Comparison of ENCODE assay signal across 8 cellular contexts in the genomic region with DNA sequence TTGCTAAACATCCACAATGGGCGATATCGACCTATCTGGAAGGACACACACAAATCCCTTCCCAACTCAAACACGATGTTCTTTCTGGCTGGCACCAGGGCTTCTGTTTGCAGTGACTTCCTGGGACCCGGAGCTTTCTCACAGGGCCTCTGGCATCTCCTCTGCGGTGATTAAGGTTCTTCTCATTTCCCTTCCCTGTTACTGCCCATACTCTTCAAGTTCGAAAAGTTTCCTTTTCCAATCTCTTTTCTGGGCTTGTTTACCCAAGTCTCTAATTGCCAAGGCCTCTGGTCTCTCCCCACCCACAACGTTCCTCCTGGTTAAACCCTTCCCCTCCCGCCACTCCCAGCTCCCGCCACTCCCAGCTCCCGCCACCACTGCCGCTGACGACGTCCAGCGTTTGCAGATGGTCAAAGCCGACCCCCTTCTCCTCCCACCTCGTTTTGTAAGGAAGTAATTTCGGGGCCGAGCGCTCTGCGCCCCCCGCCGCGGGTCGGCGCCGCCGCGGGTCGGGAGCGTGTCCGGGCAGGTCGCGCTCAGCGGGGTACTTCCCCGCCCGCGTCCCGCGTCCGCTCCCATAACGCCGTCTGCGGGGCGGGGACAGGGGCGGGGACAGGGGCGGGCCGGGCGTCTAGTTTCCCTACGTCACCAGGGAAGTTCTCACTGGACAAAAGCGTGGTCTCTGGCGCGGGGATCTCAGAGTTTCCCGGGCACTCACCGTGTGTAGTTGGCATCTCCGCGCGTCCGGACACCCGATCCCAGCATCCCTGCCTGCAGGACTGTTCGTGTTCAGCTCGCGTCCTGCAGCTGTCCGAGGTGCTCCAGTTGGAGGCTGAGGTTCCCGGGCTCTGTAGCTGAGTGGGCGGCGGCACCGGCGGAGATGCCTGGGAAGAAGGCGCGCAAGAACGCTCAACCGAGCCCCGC. TPM values are rescaled to one million over a fixed set of nuclear protein-coding genes. Genes with fewer than 3 reads are reported as not detected.
A peak's percentile ranks its signal among the peaks of the same experiment; 100 is the strongest.
DNase-seq lines count a peak whose midpoint lies in the region; ATAC-seq, FAIRE-seq and TF ChIP-seq lines count a peak whose summit lies in the region.

Gene PMAIP1 (plus strand): TSS at position 699 of the 924 bp plus-strand sequence. CDS start 182 bp downstream, at position 881.

- H3K9me3 ChIP-seq in heart left ventricle (no peaks in the 10 kb centered on the region), prostate gland (no peaks in the 10 kb centered on the region), uterus (no peaks in the 10 kb centered on the region)

- intact Hi-C loops in heart left ventricle (cut with DNase I) = no loop called here
- intact Hi-C loops in prostate gland (cut with DNase I) = loop anchor here (2.0 kb wide), 1 partner anchor 47 kb away; no protein-coding TSS in a partner anchor
- intact Hi-C loops in uterus (cut with DNase I; ENCODE audit: low total_unique reads) = no loop called here

- H3K27me3 ChIP-seq in heart left ventricle (peaks cover 0 to 72% (median 12%) of the 10 kb centered on the region in 9 donors), prostate gland (replicated peaks; ENCODE audit: insufficient read depth) (no peaks in the 10 kb centered on the region), uterus (no peaks in the 10 kb centered on the region)

- 1 to 2% (median 1%) methylated on average over 52 to 73 of the region's 73 CpGs for WGBS in heart left ventricle, 4 donors
- WGBS in prostate gland = 2% methylated on average over 67 of the region's 73 CpGs

- H3K4me1 ChIP-seq in heart left ventricle = peaks cover 0 to 33% (median 12%) of the 10 kb centered on the region in 12 donors
- H3K4me1 ChIP-seq in prostate gland (replicated peaks) = no peaks in the 10 kb centered on the region
- no peaks in the 10 kb centered on the region for H3K4me1 ChIP-seq in uterus

- H3K36me3 ChIP-seq in heart left ventricle (no peaks in the 10 kb centered on the region), prostate gland (no peaks in the 10 kb centered on the region), uterus (no peaks in the 10 kb centered on the region)

- no peak for TF ChIP-seq CTCF in heart left ventricle (IDR thresholded peaks at IDR 0.05)
- no peak for TF ChIP-seq CTCF in prostate gland (IDR thresholded peaks at IDR 0.05)
- no peak for TF ChIP-seq CTCF in uterus (IDR thresholded peaks at IDR 0.05)

- TF ChIP-seq POLR2A in GM12891 (IDR thresholded peaks at IDR 0.05; ENCODE audit: low read depth, low read length) (peak; percentile 99), heart left ventricle (IDR thresholded peaks at IDR 0.05) (peak in 1 of 2 donors; percentile 76), prostate gland (IDR thresholded peaks at IDR 0.05) (peak; percentile 90), uterus (IDR thresholded peaks at IDR 0.05) (peak; percentile 78 to 80)

- peak within 1 kb of the TSS in 11 of 12 donors; percentile 36 to 87 (median 72) for H3K27ac ChIP-seq in heart left ventricle
- peak within 1 kb of the TSS; percentile 84 to 95 for H3K27ac ChIP-seq in prostate gland
- peak within 1 kb of the TSS; percentile 69 to 77 for H3K27ac ChIP-seq in uterus

- DNase-seq in GM12891 (ENCODE audit: insufficient read length, low spot score) (peak; percentile 77), NCI-H1436 treated with DMSO at 0.1 percent for 48 hours (lab: John Stamatoyannopoulos, UW) (peak; percentile 69), SW480 (ENCODE audit: low spot score) (peak; percentile 88), heart left ventricle (peak; percentile 79 to 89 (median 81)), prostate gland (ENCODE audit: low spot score) (peak; percentile 92), uterus (peak; percentile 78 to 85)
- DNase-seq in activated naive CD8-positive, alpha-beta T cell treated with anti-CD3 and anti-CD28 coated beads, Interleukin-2, amount 50 U/mL, for 16 hours (ENCODE audit: low read depth, low spot score) = peak; percentile 69

- FAIRE-seq in GM12891 (lab: Jason Lieb, UNC) = peak; percentile 98

- ATAC-seq in HG02840 (IDR thresholded peaks at IDR 0.05; ENCODE audit: low FRiP score, unreplicated experiment) = peak; percentile 65
- ATAC-seq in heart left ventricle = peak; percentile 77 to 98 (median 97)

- H3K4me3 ChIP-seq in heart left ventricle (peak within 1 kb of the TSS; percentile 45 to 84 (median 67)), prostate gland (peak within 1 kb of the TSS; percentile 50 to 52), uterus (peak within 1 kb of the TSS; percentile 33 to 56)

TF ChIP-seq in GM12891, 5 proteins besides CTCF, POLR2A, EP300 and RAD21:
- TF ChIP-seq SPI1 (IDR thresholded peaks at IDR 0.05; ENCODE audit: low read depth, low read length) (no peak), TAF1 (IDR thresholded peaks at IDR 0.05; ENCODE audit: low read depth, low read length) (peak; percentile 98), PAX5 (IDR thresholded peaks at IDR 0.05; ENCODE audit: insufficient read depth, low read length, severe bottlenecking) (peak; percentile 45), POLR2AphosphoS5 (IDR thresholded peaks at IDR 0.05; ENCODE audit: low read depth, low read length) (peak; percentile 100), POU2F2 (IDR thresholded peaks at IDR 0.05; ENCODE audit: low read depth, low read length) (peak; percentile 93)
TF ChIP-seq in GM12891: peak in this region for 4.

RNA-seq across cellular contexts. Expression of gene PMAIP1, which starts in this region (rescaled TPM):
- polyA plus RNA-seq in GM12891 (2012; ENCODE audit: low read depth, missing spikeins) = 62.3 TPM
- total RNA-seq in heart left ventricle (1 to 10 TPM in 2 of 9 donors, under 1 TPM in 5, not detected in 2; 0.15 to 1.8 (median 0.37) TPM), prostate gland (1 to 10 TPM; 2.1 to 4.1 TPM), uterus (1 to 10 TPM in 3 of 4 donors, under 1 TPM in 1; 0.82 to 3.5 (median 3.0) TPM)
- polyA plus RNA-seq in heart left ventricle = under 1 TPM; 0.15 to 0.40 TPM

Comparison
In these comparisons a context has a peak if more than half of its experiments do, and no peak if none do; other contexts are left out.
1. Peak in every context shown above with its lines: DNase-seq, ATAC-seq, H3K4me3 ChIP-seq and H3K27ac ChIP-seq.